Comparison of ENCODE assay signal across 19 cellular contexts in genomic region chr16:25121824-25122600, GRCh38.
"Had no signal": no experiment of that assay in that cellular context is flagged by ENCODE, and none has a peak within 500 bp of the region (broad histone marks: within the 10 kb centered on the region; RNA-seq: fewer than 3 reads in every experiment).

No MANE protein-coding gene starts in this region.

- H3K4me3 Mint-ChIP-seq: naive thymus-derived CD4-positive, alpha-beta T cell had no signal

- H3K27me3 Mint-ChIP-seq: naive thymus-derived CD4-positive, alpha-beta T cell had no signal

- H3K9me3 Mint-ChIP-seq: naive thymus-derived CD4-positive, alpha-beta T cell had no signal

- H3K4me1 ChIP-seq: colonic mucosa, tibial artery had no signal

- ATAC-seq: esophagus mucosa; heart left ventricle; naive thymus-derived CD4-positive, alpha-beta T cell; right cardiac atrium; stimulated activated naive CD8-positive, alpha-beta T cell treated with anti-CD3 and anti-CD28 coated beads, Interleukin-15, Interleukin-2, amounts not matched to agents 100 U/mL and 50 U/mL, for 24 hours; upper lobe of right lung had no signal

- H3K27me3 ChIP-seq: colonic mucosa, heart left ventricle, neutrophil, suprapubic skin, tibial artery, upper lobe of right lung, vagina had no signal

- DNase-seq: colonic mucosa; effector CD4-positive, alpha-beta T cell; heart left ventricle; hippocampal formation; kidney glomerular epithelial cell; mammary epithelial cell; naive thymus-derived CD4-positive, alpha-beta T cell; right cardiac atrium; stimulated activated CD4-positive, alpha-beta T cell treated with anti-CD3 and anti-CD28 coated beads, Interleukin-2, amount 100 ng/mL, for 48 hours; stimulated activated naive CD8-positive, alpha-beta T cell treated with anti-CD3 and anti-CD28 coated beads, Interleukin-15, Interleukin-2, amounts not matched to agents 100 U/mL and 50 U/mL, for 24 hours; tibial artery; upper lobe of right lung had no signal

- H3K36me3 ChIP-seq: colonic mucosa, vagina had no signal

- H3K4me3 ChIP-seq: colonic mucosa, heart left ventricle, smooth muscle cell, suprapubic skin, tibial artery, upper lobe of right lung, vagina had no signal

- FAIRE-seq: frontal cortex, islet of Langerhans had no signal

- H3K4me2 ChIP-seq: smooth muscle cell had no signal

- H3K9me3 ChIP-seq: colonic mucosa, heart left ventricle, neutrophil, suprapubic skin, tibial artery, upper lobe of right lung, vagina had no signal

- H3K27ac ChIP-seq: colonic mucosa, heart left ventricle, neutrophil, suprapubic skin, tibial artery, upper lobe of right lung, vagina had no signal
